Comparison of ENCODE assay signal across 10 cellular contexts in the genomic region with DNA sequence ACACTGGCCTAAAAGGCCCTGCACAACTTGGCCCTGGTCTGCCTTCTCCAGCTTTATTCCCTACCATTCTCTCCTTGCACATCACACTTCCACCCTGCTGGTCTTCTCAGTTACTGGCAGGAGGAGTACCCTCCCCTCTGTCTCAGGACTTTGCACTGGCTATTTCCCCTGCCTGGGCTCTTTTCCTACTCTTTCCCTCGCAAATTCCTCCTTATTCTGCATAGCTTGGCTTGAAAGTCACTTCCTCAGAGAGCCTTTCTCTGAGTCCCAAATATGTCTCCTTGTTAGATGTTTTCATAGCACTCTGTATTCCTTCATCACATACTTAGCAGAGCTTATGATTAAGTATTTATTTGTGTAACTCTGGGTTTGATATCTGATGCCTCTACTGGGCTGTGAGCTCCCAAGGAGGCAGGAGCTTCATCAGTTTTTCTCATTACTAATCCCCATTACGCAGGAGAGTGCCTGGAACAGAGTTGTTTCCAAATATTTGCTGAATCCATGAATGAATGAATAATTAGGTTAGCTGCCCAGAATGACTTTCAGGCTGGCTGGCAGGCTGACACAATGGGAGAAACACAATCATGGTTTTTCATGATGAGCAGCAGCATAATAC.
DNase-seq lines count a peak whose midpoint lies in the region; ATAC-seq and TF ChIP-seq lines count a peak whose summit lies in the region.
"Had no signal": no experiment of that assay in that cellular context is flagged by ENCODE, and none has a peak within 500 bp of the region (broad histone marks: within the 10 kb centered on the region; RNA-seq: fewer than 3 reads in every experiment).

No MANE protein-coding gene starts in this region.

- no peaks in the 10 kb centered on the region for H3K27me3 ChIP-seq in stomach smooth muscle (ENCODE audit: control insufficient read depth in 1 of 2, insufficient read depth in 2 of 2, low read length in 2 of 2)

- no peak overlapping the region for H3K4me3 Mint-ChIP-seq in glutamatergic neuron (ENCODE audit: unreplicated experiment)
- H3K4me3 Mint-ChIP-seq: activated T-cell treated with anti-CD3 and anti-CD28 coated beads, Interleukin-2, amount 50 U/mL, for 4 hours; naive thymus-derived CD8-positive, alpha-beta T cell had no signal

- no peaks in the 10 kb centered on the region for H3K9me3 Mint-ChIP-seq in glutamatergic neuron (ENCODE audit: unreplicated experiment)
- H3K9me3 Mint-ChIP-seq: activated T-cell treated with anti-CD3 and anti-CD28 coated beads, Interleukin-2, amount 50 U/mL, for 4 hours had no signal

- intact Hi-C loops in posterior cingulate gyrus (cut with DNase I): no loop called here

- no peak overlapping the region for H3K9ac ChIP-seq in stomach smooth muscle (ENCODE audit: low read length in 2 of 2)

- H3K36me3 Mint-ChIP-seq in glutamatergic neuron (ENCODE audit: unreplicated experiment): no peaks in the 10 kb centered on the region
- H3K36me3 Mint-ChIP-seq: naive thymus-derived CD8-positive, alpha-beta T cell had no signal

- H3K4me3 ChIP-seq in coronary artery: no peak overlapping the region
- H3K4me3 ChIP-seq in stomach smooth muscle (ENCODE audit: low read length in 2 of 2): no peak overlapping the region

- peak; percentile 75 for DNase-seq in NCI-H2029 treated with DMSO at 0.1 percent for 48 hours (lab: John Stamatoyannopoulos, UW)
- DNase-seq in coronary artery (ENCODE audit: low spot score): no peak
- DNase-seq in left lobe of liver (ENCODE audit: low spot score): no peak
- no peak for DNase-seq in LoVo (ENCODE audit: low spot score)
- no peak for DNase-seq in posterior cingulate gyrus
- DNase-seq in glutamatergic neuron: no peak
- DNase-seq: activated T-cell treated with anti-CD3 and anti-CD28 coated beads, Interleukin-2, amount 50 U/mL, for 4 hours; naive thymus-derived CD8-positive, alpha-beta T cell had no signal

- H3K9me3 ChIP-seq in stomach smooth muscle (ENCODE audit: control insufficient read depth in 2 of 2, low read length in 2 of 2): no peaks in the 10 kb centered on the region

- H3K27me3 Mint-ChIP-seq in glutamatergic neuron (ENCODE audit: unreplicated experiment): no peaks in the 10 kb centered on the region
- H3K27me3 Mint-ChIP-seq: naive thymus-derived CD8-positive, alpha-beta T cell had no signal

- H3K4me1 ChIP-seq in stomach smooth muscle (ENCODE audit: control insufficient read depth, insufficient read depth, low read length): peaks cover 14% of the 10 kb centered on the region

- no peaks in the 10 kb centered on the region for H3K4me1 Mint-ChIP-seq in glutamatergic neuron (ENCODE audit: low read depth, unreplicated experiment)

- H3K27ac ChIP-seq in coronary artery (peak overlapping the region; percentile 56 to 80), stomach smooth muscle (ENCODE audit: low read length) (peak overlapping the region; percentile 46)

- peak; percentile 13 for ATAC-seq in left lobe of liver
- no peak for ATAC-seq in HG02571 (IDR thresholded peaks at IDR 0.05; ENCODE audit: unreplicated experiment)
- ATAC-seq: activated T-cell treated with anti-CD3 and anti-CD28 coated beads, Interleukin-2, amount 50 U/mL, for 4 hours; naive thymus-derived CD8-positive, alpha-beta T cell had no signal

- TF ChIP-seq CTCF in coronary artery (IDR thresholded peaks at IDR 0.05) (no peak), glutamatergic neuron (IDR thresholded peaks at IDR 0.05; ENCODE audit: partially characterized antibody, unreplicated experiment) (no peak)

- no peaks in the 10 kb centered on the region for H3K36me3 ChIP-seq in stomach smooth muscle (ENCODE audit: control insufficient read depth in 2 of 2, insufficient read depth in 2 of 2, low read length in 2 of 2)

- no peak overlapping the region for H3K27ac Mint-ChIP-seq in glutamatergic neuron (ENCODE audit: unreplicated experiment)
